In the genomic region with DNA sequence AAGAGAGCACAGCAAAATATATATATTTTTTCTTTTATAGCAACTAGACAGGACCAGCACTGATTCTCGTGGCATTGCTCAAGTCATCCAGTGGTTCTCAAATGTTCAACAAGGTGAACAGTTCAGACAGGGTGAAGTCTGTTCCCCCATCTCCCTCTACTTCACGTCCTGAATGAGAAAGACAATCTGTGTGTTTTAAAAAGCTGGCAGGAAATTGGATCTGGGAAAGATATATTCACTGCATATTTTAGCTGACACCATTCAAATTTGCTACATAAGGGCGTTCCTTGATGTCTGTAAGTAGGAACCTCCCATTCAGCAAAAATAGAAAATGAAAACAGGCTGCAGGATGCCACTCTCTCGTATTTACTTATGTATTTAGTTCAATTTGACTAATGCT, we compare ENCODE assay signal across 26 cellular contexts.
DNase-seq lines count a peak whose midpoint lies in the region; ATAC-seq and TF ChIP-seq lines count a peak whose summit lies in the region.
"Had no signal": no experiment of that assay in that cellular context is flagged by ENCODE, and none has a peak within 500 bp of the region (broad histone marks: within the 10 kb centered on the region; RNA-seq: fewer than 3 reads in every experiment).

No MANE protein-coding gene starts in this region.

- H3K27ac ChIP-seq in MM.1S (ENCODE audit: low read length) (no peak overlapping the region), gastroesophageal sphincter (peak overlapping the region in 3 of 4 donors; percentile 35 to 65 (median 51)), brain microvascular endothelial cell (no peak overlapping the region)
- H3K27ac ChIP-seq: suprapubic skin, uterus had no signal

- no peak for TF ChIP-seq EP300 in gastroesophageal sphincter (IDR thresholded peaks at IDR 0.05)

- H3K4me1 ChIP-seq in MM.1S (ENCODE audit: low read length) (peaks cover 19% of the 10 kb centered on the region), gastroesophageal sphincter (peaks cover 10 to 46% (median 10%) of the 10 kb centered on the region in 3 donors)

- DNase-seq in MM.1S (peak; percentile 46), osteocyte (ENCODE audit: extremely low spot score, unreplicated experiment) (no peak), DMS53 (lab: John Stamatoyannopoulos, UW) (no peak), HFFc6 (no peak), brain microvascular endothelial cell (no peak)
- DNase-seq: activated CD4-positive, alpha-beta memory T cell treated with anti-CD3 and anti-CD28 coated beads, Interleukin-2, amount 10 ng/mL, durations not matched to agents 7 days and 5 days; activated naive CD8-positive, alpha-beta T cell treated with anti-CD3 and anti-CD28 coated beads for 36 hours; Calu3; effector memory CD4-positive, alpha-beta T cell; EL; HCEC 1CT; kidney glomerular epithelial cell; NCI-H1048; NCI-H2029; NCI-H510A treated with DMSO at 0.1 percent for 48 hours; small intestine; stimulated activated CD4-positive, alpha-beta T cell treated with anti-CD3 and anti-CD28 coated beads, Interleukin-1b, Interleukin-23, amount 100 ng/mL, for 48 hours; T-cell; uterus had no signal

- H3K9me3 ChIP-seq in MM.1S (replicated peaks; ENCODE audit: insufficient read depth, low read length) (no peaks in the 10 kb centered on the region), gastroesophageal sphincter (no peaks in the 10 kb centered on the region)
- H3K9me3 ChIP-seq: suprapubic skin, uterus had no signal

- H3K36me3 ChIP-seq in MM.1S (replicated peaks; ENCODE audit: insufficient read depth, low read length) (no peaks in the 10 kb centered on the region), gastroesophageal sphincter (no peaks in the 10 kb centered on the region), brain microvascular endothelial cell (replicated peaks) (no peaks in the 10 kb centered on the region)
- H3K36me3 ChIP-seq: suprapubic skin, uterus had no signal

- no peaks in the 10 kb centered on the region for H3F3A ChIP-seq in MM.1S (ENCODE audit: insufficient read depth, low read length)

- peak; percentile 36 for ATAC-seq in gastroesophageal sphincter
- ATAC-seq: activated CD4-positive, CD25-positive, alpha-beta regulatory T cell treated with anti-CD3 and anti-CD28 coated beads, Interleukin-2, amount 50 U/mL, for 24 hours; HepG2; Panc1; T-cell had no signal

- H3K27me3 ChIP-seq in MM.1S (replicated peaks; ENCODE audit: insufficient read depth, low read length) (no peaks in the 10 kb centered on the region), gastroesophageal sphincter (no peaks in the 10 kb centered on the region), brain microvascular endothelial cell (replicated peaks) (no peaks in the 10 kb centered on the region)
- H3K27me3 ChIP-seq: suprapubic skin, uterus had no signal

- H3K27me3 Mint-ChIP-seq in brain (no peaks in the 10 kb centered on the region), osteocyte (ENCODE audit: unreplicated experiment) (no peaks in the 10 kb centered on the region), HFFc6 (ENCODE audit: insufficient read depth) (no peaks in the 10 kb centered on the region; the same call in 1 of the 2 replicates)
- H3K27me3 Mint-ChIP-seq: activated CD4-positive, alpha-beta memory T cell treated with anti-CD3 and anti-CD28 coated beads, Interleukin-2, amount 10 ng/mL, durations not matched to agents 7 days and 5 days; activated naive CD8-positive, alpha-beta T cell treated with anti-CD3 and anti-CD28 coated beads for 36 hours; T-cell had no signal

- TF ChIP-seq CTCF in MM.1S (IDR thresholded peaks at IDR 0.05; ENCODE audit: low read length) (no peak), brain (conservative IDR thresholded peaks at IDR 0.05) (no peak), gastroesophageal sphincter (IDR thresholded peaks at IDR 0.05) (no peak), osteocyte (IDR thresholded peaks at IDR 0.05) (no peak), HFFc6 (IDR thresholded peaks at IDR 0.05) (no peak), brain microvascular endothelial cell (IDR thresholded peaks at IDR 0.05; ENCODE audit: low read depth, low read length, missing control alignments) (no peak)

- peak overlapping the region; percentile 42 for H3K4me2 ChIP-seq in MM.1S (ENCODE audit: low read depth, low read length)

- peak overlapping the region in 2 of 5 experiments; percentile 59 to 77 for H3K4me3 Mint-ChIP-seq in brain
- no peak overlapping the region for H3K4me3 Mint-ChIP-seq in osteocyte (ENCODE audit: unreplicated experiment)
- no peak overlapping the region for H3K4me3 Mint-ChIP-seq in HFFc6
- H3K4me3 Mint-ChIP-seq: activated CD4-positive, alpha-beta memory T cell treated with anti-CD3 and anti-CD28 coated beads, Interleukin-2, amount 10 ng/mL, durations not matched to agents 7 days and 5 days; activated naive CD8-positive, alpha-beta T cell treated with anti-CD3 and anti-CD28 coated beads for 36 hours; CD14-positive monocyte; T-cell had no signal

- H3K9me3 Mint-ChIP-seq in brain (peaks cover 0 to 3% (median 0%) of the 10 kb centered on the region in 5 experiments), osteocyte (ENCODE audit: unreplicated experiment) (no peaks in the 10 kb centered on the region), HFFc6 (no peaks in the 10 kb centered on the region)
- H3K9me3 Mint-ChIP-seq: activated CD4-positive, alpha-beta memory T cell treated with anti-CD3 and anti-CD28 coated beads, Interleukin-2, amount 10 ng/mL, durations not matched to agents 7 days and 5 days; activated naive CD8-positive, alpha-beta T cell treated with anti-CD3 and anti-CD28 coated beads for 36 hours; T-cell had no signal

- H3K4me3 ChIP-seq in MM.1S (ENCODE audit: low read length) (0 out of 2 replicates have a peak overlapping the region, but pooled peaks have one; percentile 2), gastroesophageal sphincter (no peak overlapping the region), brain microvascular endothelial cell (ENCODE audit: low read depth, low read length) (no peak overlapping the region)
- H3K4me3 ChIP-seq: suprapubic skin, uterus had no signal

- peak overlapping the region; percentile 11; the same call in 1 of the 2 replicates for H2AFZ ChIP-seq in MM.1S (ENCODE audit: low read length)

- no peaks in the 10 kb centered on the region for H4K20me1 ChIP-seq in MM.1S (ENCODE audit: insufficient read depth, low read length)

- H3K27ac Mint-ChIP-seq in brain (peak overlapping the region; percentile 11 to 93 (median 88)), osteocyte (ENCODE audit: unreplicated experiment) (peak overlapping the region; percentile 42), HFFc6 (no peak overlapping the region)
- H3K27ac Mint-ChIP-seq: activated CD4-positive, alpha-beta memory T cell treated with anti-CD3 and anti-CD28 coated beads, Interleukin-2, amount 10 ng/mL, durations not matched to agents 7 days and 5 days; activated naive CD8-positive, alpha-beta T cell treated with anti-CD3 and anti-CD28 coated beads for 36 hours; CD14-positive monocyte; T-cell had no signal

- H3K36me3 Mint-ChIP-seq in brain, result no peaks in the 10 kb centered on the region
- no peaks in the 10 kb centered on the region for H3K36me3 Mint-ChIP-seq in osteocyte (ENCODE audit: unreplicated experiment)
- peaks cover 7% of the 10 kb centered on the region; the same call in 1 of the 2 replicates for H3K36me3 Mint-ChIP-seq in HFFc6 (ENCODE audit: low read depth)
- H3K36me3 Mint-ChIP-seq: activated naive CD8-positive, alpha-beta T cell treated with anti-CD3 and anti-CD28 coated beads for 36 hours; CD14-positive monocyte; T-cell had no signal

- no peak for TF ChIP-seq POLR2A in gastroesophageal sphincter (IDR thresholded peaks at IDR 0.05)

- no peaks in the 10 kb centered on the region for H3K9me2 ChIP-seq in MM.1S (replicated peaks; ENCODE audit: insufficient read depth, low read length)

- peaks cover 51% of the 10 kb centered on the region for H3K4me1 Mint-ChIP-seq in brain
- H3K4me1 Mint-ChIP-seq in osteocyte (ENCODE audit: unreplicated experiment), result peaks cover 17% of the 10 kb centered on the region
- peaks cover 5% of the 10 kb centered on the region for H3K4me1 Mint-ChIP-seq in HFFc6 (ENCODE audit: low read depth)

- 12 to 19% methylated on average over 4 of the region's 4 CpGs for WGBS in gastroesophageal sphincter (ENCODE audit: low coverage in 1 of 2), 2 donors

- no peak overlapping the region for H3K9ac ChIP-seq in MM.1S (ENCODE audit: low read length)

- no peaks in the 10 kb centered on the region for H3K79me2 ChIP-seq in MM.1S (ENCODE audit: low read length)

- in situ Hi-C loops in brain microvascular endothelial cell (cut with HindIII; ENCODE audit: low pct_ligation_motif_present, low sequenced_read_pairs), result no loop called here

Comparison
In these comparisons a context has a peak if more than half of its experiments do, and no peak if none do; other contexts are left out.
1. H3K27ac ChIP-seq: peak in gastroesophageal sphincter (3 of 4); none in MM.1S (single experiment) and brain microvascular endothelial cell (single experiment).